In genomic region chr2:41966920-41967319, GRCh38 we compare ENCODE assay signal across 10 cellular contexts.
DNase-seq lines count a peak whose midpoint lies in the region; ATAC-seq, FAIRE-seq and TF ChIP-seq lines count a peak whose summit lies in the region.
"Had no signal": no experiment of that assay in that cellular context is flagged by ENCODE, and none has a peak within 500 bp of the region (broad histone marks: within the 10 kb centered on the region; RNA-seq: fewer than 3 reads in every experiment).

No MANE protein-coding gene starts in this region.

- no peak overlapping the region for H3K4me3 ChIP-seq in A549
- no peak overlapping the region for H3K4me3 ChIP-seq in small intestine (ENCODE audit: low read depth in 1 of 2, low read length in 2 of 2)

- no peaks in the 10 kb centered on the region for H3K9me3 Mint-ChIP-seq in osteocyte (ENCODE audit: unreplicated experiment)
- H3K9me3 Mint-ChIP-seq: activated naive CD8-positive, alpha-beta T cell treated with anti-CD3 and anti-CD28 coated beads, Interleukin-2, amount 50 U/mL, for 24 hours had no signal

- H3K4me1 Mint-ChIP-seq in osteocyte (ENCODE audit: unreplicated experiment), result peaks cover 57% of the 10 kb centered on the region
- H3K4me1 Mint-ChIP-seq in T-helper 17 cell, result peaks cover 10% of the 10 kb centered on the region
- H3K4me1 Mint-ChIP-seq: activated naive CD8-positive, alpha-beta T cell treated with anti-CD3 and anti-CD28 coated beads, Interleukin-2, amount 50 U/mL, for 24 hours had no signal

- no peak for TF ChIP-seq RAD21 in A549 (conservative IDR thresholded peaks at IDR 0.05 in 1 of 2, IDR thresholded peaks at IDR 0.05 in 1 of 2)

- peak overlapping the region; percentile 74 to 83 for H3K27ac ChIP-seq in A549
- H3K27ac ChIP-seq in small intestine (ENCODE audit: low read depth in 1 of 2, low read length in 1 of 2), result peak overlapping the region in 1 of 2 donors; percentile 28

- TF ChIP-seq CTCF in A549 (IDR thresholded peaks at IDR 0.05) (no peak), osteocyte (IDR thresholded peaks at IDR 0.05) (no peak)

- no peaks in the 10 kb centered on the region for H3K36me3 Mint-ChIP-seq in osteocyte (ENCODE audit: unreplicated experiment)
- peaks cover 2% of the 10 kb centered on the region for H3K36me3 Mint-ChIP-seq in T-helper 17 cell (ENCODE audit: low read depth)

- TF ChIP-seq POLR2A in A549 (IDR thresholded peaks at IDR 0.05; ENCODE audit: low read length), result no peak

- WGBS in A549 (ENCODE audit: missing lambda C conversion rate), result 88% methylated on average over 8 of the region's 8 CpGs
- 78 to 91% (median 81%) methylated on average over 8 of the region's 8 CpGs for WGBS in small intestine, 3 donors

- TF ChIP-seq EP300 in A549 (IDR thresholded peaks at IDR 0.05), result no peak

- H3K9me3 ChIP-seq in A549 (no peaks in the 10 kb centered on the region), small intestine (ENCODE audit: control insufficient read depth, low read depth) (no peaks in the 10 kb centered on the region), T-helper 17 cell (ENCODE audit: control insufficient read depth, low read length, poor library complexity, severe bottlenecking) (no peaks in the 10 kb centered on the region)

- H3K27me3 ChIP-seq in small intestine (ENCODE audit: control insufficient read depth in 2 of 2, insufficient read depth in 2 of 2, low read length in 2 of 2), result no peaks in the 10 kb centered on the region

- H3K4me2 ChIP-seq in A549, result peak overlapping the region; percentile 62

- H3K27me3 Mint-ChIP-seq in osteocyte (ENCODE audit: unreplicated experiment) (no peaks in the 10 kb centered on the region), T-helper 17 cell (peaks cover 18% of the 10 kb centered on the region)

- H3K27ac Mint-ChIP-seq in osteocyte (ENCODE audit: unreplicated experiment) (peak overlapping the region; percentile 95), T-helper 17 cell (no peak overlapping the region)
- H3K27ac Mint-ChIP-seq: activated naive CD8-positive, alpha-beta T cell treated with anti-CD3 and anti-CD28 coated beads, Interleukin-2, amount 50 U/mL, for 24 hours had no signal

- no peak for FAIRE-seq in A549 (lab: Jason Lieb, UNC)
- no peak for FAIRE-seq in small intestine (lab: Jason Lieb, UNC)

- CTCF ChIA-PET in A549 (lab: Yijun Ruan, JAX), result interaction anchor here (0.5 to 3.0 kb wide), 7 partner anchors 15 to 120 kb away, joined by 3 to 17 read pairs (median 3); no protein-coding TSS in a partner anchor

- ATAC-seq in A549 (peak in 1 of 2 experiments; percentile 27; a peak in 2 of 6 replicates), Right ventricle myocardium superior (ENCODE audit: poor library complexity) (peak; percentile 64), HG02610 (IDR thresholded peaks at IDR 0.05; ENCODE audit: unreplicated experiment) (no peak), T-helper 17 cell (no peak)
- ATAC-seq: activated naive CD8-positive, alpha-beta T cell treated with anti-CD3 and anti-CD28 coated beads, Interleukin-2, amount 50 U/mL, for 24 hours had no signal

- H3K4me1 ChIP-seq in A549 (peaks cover 61% of the 10 kb centered on the region), small intestine (ENCODE audit: control insufficient read depth in 2 of 2, insufficient read depth in 1 of 2, low read depth in 1 of 2, low read length in 1 of 2) (peaks cover 3 to 5% of the 10 kb centered on the region in 2 donors)

- no peaks in the 10 kb centered on the region for H3K36me3 ChIP-seq in small intestine (ENCODE audit: control insufficient read depth in 2 of 2, insufficient read depth in 2 of 2, low read length in 2 of 2)

- POLR2A ChIA-PET in A549 (lab: Yijun Ruan, JAX), result interaction anchor here (1.1 to 2.1 kb wide), 3 partner anchors 36 to 166 kb away, joined by 4 to 18 read pairs (median 8); partner anchors contain the start of gene PKDCC

- intact Hi-C loops in Right ventricle myocardium superior (cut with DNase I), result no loop called here

- DNase-seq in A549 (ENCODE audit: low read depth in 1 of 2, low spot score in 1 of 2) (peak in 1 of 2 experiments; percentile 20), SIG-M5 (lab: John Stamatoyannopoulos, UW) (peak; percentile 41), Right ventricle myocardium superior (peak; percentile 51), osteocyte (ENCODE audit: extremely low spot score, unreplicated experiment) (no peak), cerebellar cortex (ENCODE audit: low spot score) (no peak), small intestine (no peak), T-helper 17 cell (no peak)
- DNase-seq: activated CD4-positive, alpha-beta T cell treated with anti-CD3 and anti-CD28 coated beads for 1 hour; activated naive CD8-positive, alpha-beta T cell treated with anti-CD3 and anti-CD28 coated beads, Interleukin-2, amount 50 U/mL, for 24 hours had no signal

- peak overlapping the region; percentile 22 for H3K4me3 Mint-ChIP-seq in osteocyte (ENCODE audit: unreplicated experiment)
- H3K4me3 Mint-ChIP-seq in T-helper 17 cell, result no peak overlapping the region
- H3K4me3 Mint-ChIP-seq: activated naive CD8-positive, alpha-beta T cell treated with anti-CD3 and anti-CD28 coated beads, Interleukin-2, amount 50 U/mL, for 24 hours had no signal

TF ChIP-seq in A549, 52 proteins besides CTCF, POLR2A, EP300 and RAD21:
- TF ChIP-seq CBX8 (IDR thresholded peaks at IDR 0.05), result no peak
- no peak for TF ChIP-seq ZSCAN20 (CRISPR knock-in tag; IDR thresholded peaks at IDR 0.05)
- TF ChIP-seq CEBPB (IDR thresholded peaks at IDR 0.05), result no peak
- TF ChIP-seq PBX3 (IDR thresholded peaks at IDR 0.05), result no peak
- TF ChIP-seq FOXS1 (CRISPR knock-in tag; IDR thresholded peaks at IDR 0.05), result no peak
- no peak for TF ChIP-seq MAZ (IDR thresholded peaks at IDR 0.05; ENCODE audit: borderline replicate concordance, low read depth, low read length)
- no peak for TF ChIP-seq MAX (IDR thresholded peaks at IDR 0.05)
- no peak for TF ChIP-seq USF2 (IDR thresholded peaks at IDR 0.05)
- TF ChIP-seq CHD2 (IDR thresholded peaks at IDR 0.05; ENCODE audit: low read length, partially characterized antibody), result no peak
- no peak for TF ChIP-seq HES2 (IDR thresholded peaks at IDR 0.05)
- no peak for TF ChIP-seq RARB (CRISPR knock-in tag; IDR thresholded peaks at IDR 0.05)
- no peak for TF ChIP-seq FOSL2 (IDR thresholded peaks at IDR 0.05)
- no peak for TF ChIP-seq FOSL2 (CRISPR knock-in tag; IDR thresholded peaks at IDR 0.05)
- TF ChIP-seq SMC3 (IDR thresholded peaks at IDR 0.05), result no peak
- no peak for TF ChIP-seq ZNF302 (CRISPR knock-in tag; IDR thresholded peaks at IDR 0.05)
- TF ChIP-seq EHMT2 (IDR thresholded peaks at IDR 0.05; ENCODE audit: low read depth), result no peak
- no peak for TF ChIP-seq FOSB (CRISPR knock-in tag; IDR thresholded peaks at IDR 0.05)
- no peak for TF ChIP-seq JUNB (IDR thresholded peaks at IDR 0.05)
- TF ChIP-seq SREBF2 (IDR thresholded peaks at IDR 0.05), result no peak

Comparison
In these comparisons a context has a peak if more than half of its experiments do, and no peak if none do; other contexts are left out.
1. DNase-seq: peak in SIG-M5 (single experiment) and Right ventricle myocardium superior (single experiment); none in osteocyte (single experiment), cerebellar cortex (single experiment), small intestine (single experiment) and T-helper 17 cell (0 of 3).